In the genomic region with DNA sequence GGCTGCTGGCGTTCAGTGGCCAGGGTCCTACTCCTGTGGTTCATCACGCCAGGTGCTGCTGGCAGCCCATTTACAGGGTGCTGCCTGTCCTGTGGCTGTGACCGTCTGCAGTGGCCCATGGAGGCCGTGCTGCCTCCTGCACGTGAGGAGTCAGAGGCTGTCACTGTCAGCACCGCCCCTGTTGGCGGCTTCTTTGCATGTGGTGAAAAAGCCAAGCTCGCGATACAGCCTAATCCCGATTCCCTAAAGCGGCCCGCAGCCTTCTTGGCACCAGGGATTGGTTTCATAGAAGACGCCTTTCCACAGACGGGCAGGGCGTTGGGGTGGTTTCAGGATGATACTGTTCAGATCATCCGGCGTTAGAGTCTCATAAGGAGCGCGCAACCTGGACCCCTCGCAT, we compare ENCODE assay signal across 24 cellular contexts.
"Had no signal": no experiment of that assay in that cellular context is flagged by ENCODE, and none has a peak within 500 bp of the region (broad histone marks: within the 10 kb centered on the region; RNA-seq: fewer than 3 reads in every experiment).

No MANE protein-coding gene starts in this region.

- H3K9ac ChIP-seq: SK-N-SH had no signal

- FAIRE-seq: HepG2 had no signal

- H3K9me3 ChIP-seq: SK-N-SH had no signal

- DNase-seq: KBM-7; MV-4-11; NCI-H1048; NCI-H1105; NCI-H1417; NCI-H1436 treated with DMSO at 0.1 percent for 48 hours; NCI-H1694; NCI-H1930; NCI-H2081; NCI-H2107; NCI-H2171; NCI-H226; NCI-H446; NCI-H510A; NCI-H524 treated with DMSO at 0.1 percent for 48 hours; NCI-H69; NCI-H774; NK-92 treated with Interleukin-12 subunit alpha and Interleukin-12 subunit beta, amount 100 ng/mL, for 24 hours; PC-3; SHP77; SK-N-SH had no signal

- ATAC-seq: HepG2, Panc1, PC-3 had no signal

- H3K4me2 ChIP-seq: SK-N-SH had no signal

- H3K27ac ChIP-seq: RWPE1 had no signal
